8 cellular contexts compared by ENCODE assay signal in genomic region chr11:65720237-65720934, GRCh38. TPM values are rescaled to one million over a fixed set of nuclear protein-coding genes. Genes with fewer than 3 reads are reported as not detected.
DNase-seq lines count a peak whose midpoint lies in the region; TF ChIP-seq lines count a peak whose summit lies in the region.

Gene RNASEH2C, minus strand, starts transcription at chr11:65720798. Its CDS starts 40 bp downstream, at chr11:65720758.

- H3K27ac ChIP-seq in GM23248 (peak within 1 kb of the TSS; percentile 62), stomach (peak within 1 kb of the TSS; percentile 81 to 99 (median 92))

- no peaks in the 10 kb centered on the region for H4K20me1 ChIP-seq in GM23248 (ENCODE audit: insufficient read depth)

- DNase-seq in Daoy (ENCODE audit: low read depth) (peak; percentile 91), GM23248 (peak; percentile 97), LHCN-M2 (ENCODE audit: low read depth) (peak; percentile 85), SHP77 (lab: John Stamatoyannopoulos, UW) (peak; percentile 79 to 90), activated gamma-delta T cell (lab: John Stamatoyannopoulos, UW) (peak; percentile 68), foreskin fibroblast (peak; percentile 85 to 96), neural crest cell (ENCODE audit: low read depth, low spot score) (peak; percentile 77), stomach (peak; percentile 86)

- no peak for TF ChIP-seq EP300 in stomach (IDR thresholded peaks at IDR 0.05)

- no peaks in the 10 kb centered on the region for H3K9me3 Mint-ChIP-seq in neural crest cell

- H3K4me3 ChIP-seq in GM23248 (peak within 1 kb of the TSS; percentile 80), foreskin fibroblast (ENCODE audit: low read depth in 1 of 2, low read length in 2 of 2) (peak within 1 kb of the TSS; percentile 78 to 86), stomach (peak within 1 kb of the TSS; percentile 62 to 91 (median 82))

- H3K9me2 ChIP-seq in GM23248 (ENCODE audit: insufficient read depth), result no peaks in the 10 kb centered on the region

- peaks cover 14% of the 10 kb centered on the region; the same call in 1 of the 2 replicates for H3K36me3 ChIP-seq in GM23248 (ENCODE audit: low read depth)
- peaks cover 29 to 44% (median 42%) of the 10 kb centered on the region in 4 donors for H3K36me3 ChIP-seq in stomach

- peak within 1 kb of the TSS; percentile 97 for H3K4me2 ChIP-seq in GM23248 (ENCODE audit: unreplicated experiment)

- intact Hi-C loops in stomach (cut with DNase I; ENCODE audit: low total_unique reads), result no loop called here

- peak within 1 kb of the TSS; percentile 93 for H3K27ac Mint-ChIP-seq in neural crest cell (ENCODE audit: unreplicated experiment)

- H3K27me3 Mint-ChIP-seq in neural crest cell (ENCODE audit: low read depth), result peaks cover 11% of the 10 kb centered on the region

- peak within 1 kb of the TSS; percentile 83 for H3K9ac ChIP-seq in GM23248

- H3K4me3 Mint-ChIP-seq in neural crest cell, result peak within 1 kb of the TSS; percentile 96

- peaks cover 16% of the 10 kb centered on the region; the same call in 1 of the 2 replicates for H3F3A ChIP-seq in GM23248 (ENCODE audit: insufficient read depth)

- peaks cover 46% of the 10 kb centered on the region for H3K79me2 ChIP-seq in GM23248 (ENCODE audit: insufficient read depth)

- H3K4me1 ChIP-seq in GM23248 (ENCODE audit: insufficient read depth) (peaks cover 14% of the 10 kb centered on the region), stomach (peaks cover 17 to 39% (median 27%) of the 10 kb centered on the region in 4 donors)

- H3K27me3 ChIP-seq in GM23248 (replicated peaks; ENCODE audit: insufficient read depth) (no peaks in the 10 kb centered on the region), stomach (no peaks in the 10 kb centered on the region)

- in situ Hi-C loops in GM23248 (cut with MboI), result no loop called here

- peak in 1 of 4 donors; percentile 31 for TF ChIP-seq POLR2A in stomach (IDR thresholded peaks at IDR 0.05)

- peaks cover 30% of the 10 kb centered on the region for H3K4me1 Mint-ChIP-seq in neural crest cell

- H2AFZ ChIP-seq in GM23248, result peak within 1 kb of the TSS; percentile 94

- H3K9me3 ChIP-seq in GM23248 (ENCODE audit: low read depth) (no peaks in the 10 kb centered on the region), stomach (no peaks in the 10 kb centered on the region)

- no peak for TF ChIP-seq CTCF in foreskin fibroblast (IDR thresholded peaks at IDR 0.05; ENCODE audit: low read depth, low read length)
- no peak for TF ChIP-seq CTCF in neural crest cell (conservative IDR thresholded peaks at IDR 0.05)
- TF ChIP-seq CTCF in stomach (IDR thresholded peaks at IDR 0.05), result peak in 1 of 7 experiments; percentile 24

- peaks cover 8% of the 10 kb centered on the region for H3K36me3 Mint-ChIP-seq in neural crest cell (ENCODE audit: low read depth)

- WGBS in GM23248 (ENCODE audit: low coverage in 1 of 2, low lambda C conversion rate in 2 of 2, missing lambda C conversion rate in 2 of 2), 2 experiments, result 0 to 1% methylated on average over 56 to 57 of the region's 76 CpGs
- 0 to 1% (median 1%) methylated on average over 32 to 76 of the region's 76 CpGs for WGBS in stomach, 5 donors

RNA-seq across cellular contexts. Expression of gene RNASEH2C, which starts in this region (rescaled TPM):
- total RNA-seq in Daoy (2014; rRNA removed; shearing (Covaris generic)), result 61.2 and 80.5 TPM in 2 replicates
- 45.7 and 56.1 TPM in 2 replicates for total RNA-seq in GM23248 (2014; rRNA removed; shearing (Covaris generic))
- polyA plus RNA-seq in GM23248 (2016; fragmentation: Nextera tagmentation; extraction: Ambion mirVana) (115 and 117 TPM in 2 replicates), stomach (10 to 100 TPM; 69.2 to 86.4 (median 83.9) TPM)
- total RNA-seq in LHCN-M2 (2014; rRNA removed) (76.4 and 87.5 TPM in 2 replicates), neural crest cell (69.4 and 72.1 TPM in 2 replicates), stomach (100 to 1,000 TPM in 1 of 5 donors, 10 to 100 TPM in 4; 14.1 to 171 (median 49.0) TPM)
- polyA plus RNA-seq in LHCN-M2 (2012), result 59.0 TPM

Comparison
In these comparisons a context has a peak if more than half of its experiments do, and no peak if none do; other contexts are left out.
1. Peak in every context shown above with its lines: DNase-seq, H3K4me3 ChIP-seq and H3K27ac ChIP-seq.